ENCODE assay signal across 18 cellular contexts in the genomic region with DNA sequence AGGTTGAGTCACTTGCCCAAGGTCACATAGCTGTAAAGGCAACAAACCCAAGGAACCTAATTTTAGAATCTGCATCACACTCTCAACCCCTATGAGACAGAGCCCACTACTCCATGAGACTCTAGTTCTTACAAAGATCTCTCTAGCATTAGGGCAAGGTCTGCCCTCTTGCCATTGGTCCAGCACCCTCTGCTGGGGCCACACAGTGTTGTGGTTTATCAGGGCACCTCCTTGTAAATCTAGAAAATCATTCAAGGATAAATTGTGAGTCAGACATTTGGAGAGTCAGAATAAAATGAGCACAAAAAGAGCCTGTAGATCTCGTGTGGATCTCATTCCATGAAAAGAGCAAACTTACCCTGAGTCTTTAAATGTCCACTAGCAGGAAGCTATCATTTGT.
DNase-seq lines count a peak whose midpoint lies in the region; ATAC-seq, FAIRE-seq and TF ChIP-seq lines count a peak whose summit lies in the region.
"Had no signal": no experiment of that assay in that cellular context is flagged by ENCODE, and none has a peak within 500 bp of the region (broad histone marks: within the 10 kb centered on the region; RNA-seq: fewer than 3 reads in every experiment).

No MANE protein-coding gene starts in this region.

- H3K9me3 ChIP-seq in gastroesophageal sphincter (no peaks in the 10 kb centered on the region), stomach smooth muscle (ENCODE audit: control insufficient read depth in 2 of 2, low read length in 2 of 2) (no peaks in the 10 kb centered on the region)

- H3K4me3 ChIP-seq in gastroesophageal sphincter: no peak overlapping the region
- H3K4me3 ChIP-seq in stomach smooth muscle (ENCODE audit: low read length in 2 of 2): no peak overlapping the region

- H3K36me3 ChIP-seq in gastroesophageal sphincter (no peaks in the 10 kb centered on the region), stomach smooth muscle (ENCODE audit: control insufficient read depth in 2 of 2, insufficient read depth in 2 of 2, low read length in 2 of 2) (no peaks in the 10 kb centered on the region)

- no peaks in the 10 kb centered on the region for H3K27me3 Mint-ChIP-seq in natural killer cell treated with Interleukin-12 subunit alpha and Interleukin-12 subunit beta and Interleukin-15 and Interleukin-18, amount 100 ng/mL, for 72 hours
- H3K27me3 Mint-ChIP-seq: activated CD4-positive, alpha-beta memory T cell treated with anti-CD3 and anti-CD28 coated beads, Interleukin-2, amount 10 ng/mL, durations not matched to agents 7 days and 5 days; brain; naive thymus-derived CD8-positive, alpha-beta T cell had no signal

- FAIRE-seq in H54 (lab: Jason Lieb, UNC): no peak

- peak overlapping the region in 3 of 4 donors; percentile 39 to 80 (median 77) for H3K27ac ChIP-seq in gastroesophageal sphincter
- peak overlapping the region; percentile 66 for H3K27ac ChIP-seq in stomach smooth muscle (ENCODE audit: low read length)
- H3K27ac ChIP-seq: 22Rv1 had no signal

- H3K36me3 Mint-ChIP-seq in natural killer cell treated with Interleukin-12 subunit alpha and Interleukin-12 subunit beta and Interleukin-15 and Interleukin-18, amount 100 ng/mL, for 72 hours: no peaks in the 10 kb centered on the region
- H3K36me3 Mint-ChIP-seq: brain; naive thymus-derived CD8-positive, alpha-beta T cell had no signal

- H3K4me1 ChIP-seq in gastroesophageal sphincter (peaks cover 0 to 80% (median 12%) of the 10 kb centered on the region in 3 donors), stomach smooth muscle (ENCODE audit: control insufficient read depth, insufficient read depth, low read length) (peaks cover 19% of the 10 kb centered on the region)

- 38 to 43% methylated on average over 1 of the region's 1 CpG for WGBS in gastroesophageal sphincter (ENCODE audit: low coverage in 1 of 2), 2 donors

- no peak for TF ChIP-seq EP300 in gastroesophageal sphincter (IDR thresholded peaks at IDR 0.05)

- ATAC-seq in gastroesophageal sphincter: no peak
- no peak for ATAC-seq in natural killer cell treated with Interleukin-12 subunit alpha and Interleukin-12 subunit beta and Interleukin-15 and Interleukin-18, amount 100 ng/mL, for 72 hours
- ATAC-seq: naive thymus-derived CD8-positive, alpha-beta T cell had no signal

- H3K4me3 Mint-ChIP-seq in natural killer cell treated with Interleukin-12 subunit alpha and Interleukin-12 subunit beta and Interleukin-15 and Interleukin-18, amount 100 ng/mL, for 72 hours: no peak overlapping the region
- H3K4me3 Mint-ChIP-seq: activated CD4-positive, alpha-beta memory T cell treated with anti-CD3 and anti-CD28 coated beads, Interleukin-2, amount 10 ng/mL, durations not matched to agents 7 days and 5 days; brain; naive thymus-derived CD8-positive, alpha-beta T cell had no signal

- TF ChIP-seq CTCF in gastroesophageal sphincter (IDR thresholded peaks at IDR 0.05): no peak

- no peak for TF ChIP-seq POLR2A in gastroesophageal sphincter (IDR thresholded peaks at IDR 0.05)
- TF ChIP-seq POLR2A in H54 (IDR thresholded peaks at IDR 0.05; ENCODE audit: low read depth, low read length): no peak

- peaks cover 6% of the 10 kb centered on the region for H3K9me3 Mint-ChIP-seq in natural killer cell treated with Interleukin-12 subunit alpha and Interleukin-12 subunit beta and Interleukin-15 and Interleukin-18, amount 100 ng/mL, for 72 hours
- H3K9me3 Mint-ChIP-seq: brain; naive thymus-derived CD8-positive, alpha-beta T cell had no signal

- H3K9ac ChIP-seq in stomach smooth muscle (ENCODE audit: low read length in 2 of 2): no peak overlapping the region

- H3K27me3 ChIP-seq in gastroesophageal sphincter: no peaks in the 10 kb centered on the region
- no peaks in the 10 kb centered on the region for H3K27me3 ChIP-seq in stomach smooth muscle (ENCODE audit: control insufficient read depth in 1 of 2, insufficient read depth in 2 of 2, low read length in 2 of 2)

- H3K4me1 Mint-ChIP-seq in natural killer cell treated with Interleukin-12 subunit alpha and Interleukin-12 subunit beta and Interleukin-15 and Interleukin-18, amount 100 ng/mL, for 72 hours (ENCODE audit: low read depth in 2 of 2): no peaks in the 10 kb centered on the region
- H3K4me1 Mint-ChIP-seq: activated CD4-positive, alpha-beta memory T cell treated with anti-CD3 and anti-CD28 coated beads, Interleukin-2, amount 10 ng/mL, durations not matched to agents 7 days and 5 days had no signal

- no peak overlapping the region for H3K27ac Mint-ChIP-seq in natural killer cell treated with Interleukin-12 subunit alpha and Interleukin-12 subunit beta and Interleukin-15 and Interleukin-18, amount 100 ng/mL, for 72 hours
- H3K27ac Mint-ChIP-seq: activated CD4-positive, alpha-beta memory T cell treated with anti-CD3 and anti-CD28 coated beads, Interleukin-2, amount 10 ng/mL, durations not matched to agents 7 days and 5 days; naive thymus-derived CD8-positive, alpha-beta T cell had no signal

- DNase-seq in DMS79 (lab: John Stamatoyannopoulos, UW) (peak; percentile 77), DMS79 treated with DMSO at 0.1 percent for 48 hours (lab: John Stamatoyannopoulos, UW) (no peak), OCI-M1 (lab: John Stamatoyannopoulos, UW) (peak; percentile 34), H54 (ENCODE audit: insufficient read length, low spot score) (no peak)
- no peak for DNase-seq in natural killer cell treated with Interleukin-12 subunit alpha and Interleukin-12 subunit beta and Interleukin-15 and Interleukin-18, amount 100 ng/mL, for 72 hours (ENCODE audit: low spot score)
- no peak for DNase-seq in activated CD8-positive, alpha-beta memory T cell treated with anti-CD3 and anti-CD28 coated beads, Interleukin-2, amount 50 U/mL, for 48 hours
- DNase-seq: activated CD4-positive, alpha-beta memory T cell treated with anti-CD3 and anti-CD28 coated beads, Interleukin-2, amount 10 ng/mL, durations not matched to agents 7 days and 5 days; activated gamma-delta T cell; KG1; left cardiac atrium; naive thymus-derived CD8-positive, alpha-beta T cell; NCI-H1694 treated with DMSO at 0.1 percent for 48 hours; SHP77; T1000 had no signal

Comparison
In these comparisons a context has a peak if more than half of its experiments do, and no peak if none do; other contexts are left out.
1. DNase-seq: peak in DMS79 (single experiment) and OCI-M1 (single experiment); none in DMS79 treated with DMSO at 0.1 percent for 48 hours (single experiment), natural killer cell treated with Interleukin-12 subunit alpha and Interleukin-12 subunit beta and Interleukin-15 and Interleukin-18, amount 100 ng/mL, for 72 hours (single experiment), H54 (single experiment) and activated CD8-positive, alpha-beta memory T cell treated with anti-CD3 and anti-CD28 coated beads, Interleukin-2, amount 50 U/mL, for 48 hours (single experiment).